22 cellular contexts compared by ENCODE assay signal in the genomic region with DNA sequence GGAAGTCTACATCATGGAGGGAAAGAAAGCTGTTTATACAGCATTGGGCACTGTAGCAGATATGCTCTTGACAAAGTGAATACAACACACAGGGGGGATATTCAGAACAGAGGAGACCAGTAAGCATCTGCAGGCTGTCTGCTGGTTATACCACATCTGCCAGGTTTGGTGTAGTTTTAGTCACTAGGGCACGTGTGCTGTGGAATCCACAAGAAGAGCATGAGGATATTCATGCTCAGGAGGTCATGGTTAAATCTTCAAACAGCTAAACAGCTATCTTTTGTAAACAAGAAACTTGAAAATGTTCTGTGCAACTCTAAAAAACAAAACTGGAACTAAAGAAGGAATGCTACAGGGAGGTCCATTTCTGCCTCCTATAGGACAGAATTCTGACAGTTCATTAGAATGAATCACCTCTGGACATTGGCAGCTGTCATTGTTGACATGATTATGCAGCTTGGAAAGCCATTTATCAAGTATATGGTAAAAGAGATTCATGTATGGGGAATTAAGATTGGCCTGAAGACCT.
"Had no signal": no experiment of that assay in that cellular context is flagged by ENCODE, and none has a peak within 500 bp of the region (broad histone marks: within the 10 kb centered on the region; RNA-seq: fewer than 3 reads in every experiment).

No MANE protein-coding gene starts in this region.

- DNase-seq: colonic mucosa; dermis blood vessel endothelial cell; esophagus squamous epithelium; foreskin keratinocyte; immature natural killer cell; kidney; left cardiac atrium; left ventricle myocardium inferior; lower lobe of right lung; mesendoderm; naive B cell; psoas muscle; retina; small intestine; stimulated activated CD4-positive, alpha-beta T cell treated with anti-CD3 and anti-CD28 coated beads, Interleukin-12 subunit alpha, Interleukin-12 subunit beta, amount 100 ng/mL, for 4 hours; stimulated activated naive CD4-positive, alpha-beta T cell; stomach; substantia nigra; thyroid gland had no signal

- H3K27ac Mint-ChIP-seq: immature natural killer cell, nephron, type B pancreatic cell had no signal

- H3K27me3 ChIP-seq: colonic mucosa, esophagus squamous epithelium, foreskin keratinocyte, stomach, thyroid gland, vagina had no signal

- H3K27ac ChIP-seq: colonic mucosa, esophagus squamous epithelium, foreskin keratinocyte, left ventricle myocardium inferior, lower lobe of right lung, psoas muscle, stomach, thyroid gland, vagina had no signal

- H3K36me3 Mint-ChIP-seq: immature natural killer cell, type B pancreatic cell had no signal

- H3K4me1 Mint-ChIP-seq: immature natural killer cell, naive B cell had no signal

- H3K4me1 ChIP-seq: colonic mucosa, esophagus squamous epithelium, foreskin keratinocyte, left ventricle myocardium inferior, lower lobe of right lung, psoas muscle, stomach, thyroid gland, vagina had no signal

- H3K36me3 ChIP-seq: colonic mucosa, esophagus squamous epithelium, left ventricle myocardium inferior, lower lobe of right lung, stomach, thyroid gland, vagina had no signal

- H3K4me3 Mint-ChIP-seq: immature natural killer cell, naive B cell, nephron, type B pancreatic cell had no signal

- H3K4me3 ChIP-seq: colonic mucosa, esophagus squamous epithelium, left ventricle myocardium inferior, lower lobe of right lung, psoas muscle, stomach, thyroid gland, vagina had no signal

- H3K9me3 ChIP-seq: colonic mucosa, esophagus squamous epithelium, psoas muscle, stomach, thyroid gland, vagina had no signal

- H3K27me3 Mint-ChIP-seq: type B pancreatic cell had no signal

- H3K9me3 Mint-ChIP-seq: type B pancreatic cell had no signal
